Comparison of ENCODE assay signal across 9 cellular contexts in genomic region chr1:20216574-20216973, GRCh38. TPM values are rescaled to one million over a fixed set of nuclear protein-coding genes. Genes with fewer than 3 reads are reported as not detected.
DNase-seq lines count a peak whose midpoint lies in the region; ATAC-seq and TF ChIP-seq lines count a peak whose summit lies in the region.
"Had no signal": no experiment of that assay in that cellular context is flagged by ENCODE, and none has a peak within 500 bp of the region (broad histone marks: within the 10 kb centered on the region; RNA-seq: fewer than 3 reads in every experiment).

No MANE protein-coding gene starts in this region.

- no peak overlapping the region for H3K27ac Mint-ChIP-seq in activated CD4-positive, alpha-beta T cell treated with anti-CD3 and anti-CD28 coated beads, Interleukin-2, amount 10 ng/mL, durations not matched to agents 7 days and 5 days

- no peak overlapping the region for H3K4me3 Mint-ChIP-seq in activated CD4-positive, alpha-beta T cell treated with anti-CD3 and anti-CD28 coated beads, Interleukin-2, amount 10 ng/mL, durations not matched to agents 7 days and 5 days

- H3K4me1 Mint-ChIP-seq in activated CD4-positive, alpha-beta T cell treated with anti-CD3 and anti-CD28 coated beads, Interleukin-2, amount 10 ng/mL, durations not matched to agents 7 days and 5 days, result peaks cover 4% of the 10 kb centered on the region

- DNase-seq in activated CD4-positive, alpha-beta T cell treated with anti-CD3 and anti-CD28 coated beads, Interleukin-2, amount 10 ng/mL, durations not matched to agents 7 days and 5 days, result peak; percentile 38
- DNase-seq in activated CD4-positive, alpha-beta T cell treated with anti-CD3 and anti-CD28 coated beads for 4 hours, result no peak
- DNase-seq in LNCaP clone FGC (ENCODE audit: low read depth) (no peak), lung microvascular endothelial cell (ENCODE audit: low read depth in 2 of 2) (peak; percentile 22 to 43), NCI-H774 (lab: John Stamatoyannopoulos, UW) (no peak)
- no peak for DNase-seq in activated effector memory CD4-positive, alpha-beta T cell treated with Interleukin-2 at 50 U/mL for 16 hours

- no peak for ATAC-seq in GM19395 (IDR thresholded peaks at IDR 0.05; ENCODE audit: unreplicated experiment)

- CTCF ChIA-PET in activated CD4-positive, alpha-beta T cell treated with anti-CD3 and anti-CD28 coated beads, Interleukin-2, amount 10 ng/mL, durations not matched to agents 7 days and 5 days (lab: Charles Lee), result interaction anchor here (0.6 to 1.1 kb wide), 3 partner anchors 11 to 233 kb away, joined by 3 to 4 read pairs (median 4); no protein-coding TSS in a partner anchor

- POLR2A ChIA-PET in activated CD4-positive, alpha-beta T cell treated with anti-CD3 and anti-CD28 coated beads, Interleukin-2, amount 10 ng/mL, durations not matched to agents 7 days and 5 days (lab: Charles Lee), result no interaction called here

- H3K27me3 Mint-ChIP-seq in activated CD4-positive, alpha-beta T cell treated with anti-CD3 and anti-CD28 coated beads, Interleukin-2, amount 10 ng/mL, durations not matched to agents 7 days and 5 days, result peaks cover 38% of the 10 kb centered on the region

- H3K9me3 Mint-ChIP-seq in activated CD4-positive, alpha-beta T cell treated with anti-CD3 and anti-CD28 coated beads, Interleukin-2, amount 10 ng/mL, durations not matched to agents 7 days and 5 days, result no peaks in the 10 kb centered on the region

- no peak overlapping the region for H3K4me3 ChIP-seq in LNCaP clone FGC (ENCODE audit: low read depth, low read length)

- H3K36me3 Mint-ChIP-seq in activated CD4-positive, alpha-beta T cell treated with anti-CD3 and anti-CD28 coated beads, Interleukin-2, amount 10 ng/mL, durations not matched to agents 7 days and 5 days (ENCODE audit: low read depth), result no peaks in the 10 kb centered on the region

- TF ChIP-seq CTCF in LNCaP clone FGC (IDR thresholded peaks at IDR 0.05; ENCODE audit: control insufficient read depth, extremely low read depth, insufficient read depth) (peak; percentile 21; the same call in 1 of the 2 replicates), VCaP (conservative IDR thresholded peaks at IDR 0.05) (peak; percentile 69)

- H3K27ac ChIP-seq in VCaP, result peak overlapping the region; percentile 96; the same call in 1 of the 2 replicates
- H3K27ac ChIP-seq: neutrophil had no signal

RNA-seq across cellular contexts. Expression of gene PLA2G2C, which starts 30.3 kb away (rescaled TPM):
- not detected for total RNA-seq in activated CD4-positive, alpha-beta T cell treated with anti-CD3 and anti-CD28 coated beads, Interleukin-2, amount 10 ng/mL, durations not matched to agents 7 days and 5 days
- total RNA-seq in lung microvascular endothelial cell, result not detected in 2 replicates

RNA-seq across cellular contexts. Expression of gene UBXN10, which starts 30.7 kb away (rescaled TPM):
- under 1 TPM; 0.21 to 0.22 TPM for total RNA-seq in activated CD4-positive, alpha-beta T cell treated with anti-CD3 and anti-CD28 coated beads, Interleukin-2, amount 10 ng/mL, durations not matched to agents 7 days and 5 days
- total RNA-seq in lung microvascular endothelial cell, result under 0.01 TPM in 1 of 2 replicates, not detected in the other

Comparison
In these comparisons a context has a peak if more than half of its experiments do, and no peak if none do; other contexts are left out.
1. DNase-seq: peak in activated CD4-positive, alpha-beta T cell treated with anti-CD3 and anti-CD28 coated beads, Interleukin-2, amount 10 ng/mL, durations not matched to agents 7 days and 5 days (single experiment) and lung microvascular endothelial cell (2 of 2); none in activated CD4-positive, alpha-beta T cell treated with anti-CD3 and anti-CD28 coated beads for 4 hours (0 of 2), LNCaP clone FGC (single experiment), NCI-H774 (single experiment) and activated effector memory CD4-positive, alpha-beta T cell treated with Interleukin-2 at 50 U/mL for 16 hours (single experiment).